ENCODE assay signal across 8 cellular contexts in the genomic region with DNA sequence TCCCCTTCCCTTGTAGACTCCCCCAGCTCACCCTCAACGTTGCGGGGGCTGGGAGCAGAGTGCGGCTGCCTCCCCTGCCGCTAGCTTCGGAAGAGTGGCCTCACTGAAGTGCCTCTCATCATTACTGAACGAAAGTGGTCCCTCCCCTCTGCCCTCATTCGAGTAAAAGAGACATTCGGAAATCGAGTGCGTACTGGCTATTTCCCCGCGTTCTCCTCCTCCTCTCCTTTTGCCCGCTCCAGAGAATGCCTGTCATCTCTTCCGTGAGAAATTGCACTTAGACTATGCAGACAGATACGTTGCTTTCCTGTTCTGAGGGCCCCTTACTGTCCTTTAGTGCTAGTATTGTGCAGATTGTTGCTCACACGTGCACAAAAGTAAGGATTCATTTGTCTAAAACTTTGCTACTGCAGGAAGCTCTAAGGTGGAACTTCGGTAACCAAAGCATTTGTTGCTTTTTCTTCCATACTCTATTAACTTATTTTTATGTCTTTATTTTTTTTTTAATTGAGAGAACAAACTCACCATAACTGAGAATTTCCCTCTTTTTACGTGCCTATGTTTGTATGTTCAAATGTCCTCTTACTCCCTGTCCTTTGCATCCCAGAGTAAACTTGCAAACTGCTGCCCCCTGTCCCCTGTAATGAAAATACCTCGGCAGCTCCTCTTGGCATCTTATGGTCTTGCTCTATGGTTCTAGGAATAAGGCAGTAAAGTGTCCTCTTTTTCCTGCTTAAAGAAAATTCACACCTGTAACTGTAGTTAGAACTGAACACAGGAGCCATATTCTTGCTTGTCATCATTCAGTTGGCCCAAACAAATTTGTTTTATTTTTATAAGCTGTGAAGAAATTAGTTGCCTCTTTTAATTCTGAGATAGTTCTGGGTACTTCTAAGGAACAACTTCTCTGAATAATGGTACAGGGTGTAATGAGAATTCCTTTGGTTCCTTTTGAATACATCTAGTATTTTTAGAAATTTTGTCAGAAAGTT. TPM values are rescaled to one million over a fixed set of nuclear protein-coding genes. Genes with fewer than 3 reads are reported as not detected.
DNase-seq lines count a peak whose midpoint lies in the region; ATAC-seq and TF ChIP-seq lines count a peak whose summit lies in the region.

No MANE protein-coding gene starts in this region.

- DNase-seq in Caki2 (ENCODE audit: low read depth) (peak; percentile 63), NCI-H69 (lab: John Stamatoyannopoulos, UW) (peak; percentile 91), activated T-cell treated with anti-CD3 and anti-CD28 coated beads for 24 hours (ENCODE audit: low read depth) (peak; percentile 25), fibroblast of peridontal ligament (ENCODE audit: extremely low read depth) (peak; percentile 81), natural killer cell (no peak)

- no peaks in the 10 kb centered on the region for H3K9me3 Mint-ChIP-seq in natural killer cell

- peak overlapping the region; percentile 88 to 94 for H3K27ac Mint-ChIP-seq in natural killer cell

- peaks cover 39 to 44% of the 10 kb centered on the region in 2 donors for H3K4me1 Mint-ChIP-seq in natural killer cell

- peaks cover 8% of the 10 kb centered on the region for H3K36me3 Mint-ChIP-seq in natural killer cell

- H3K27me3 Mint-ChIP-seq in natural killer cell (ENCODE audit: low read depth in 2 of 2), result peaks cover 0 to 2% of the 10 kb centered on the region in 2 donors

- ATAC-seq in GM19023 (IDR thresholded peaks at IDR 0.05; ENCODE audit: unreplicated experiment) (peak; percentile 40), HG03432 (IDR thresholded peaks at IDR 0.05; ENCODE audit: unreplicated experiment) (peak; percentile 45), natural killer cell (peak; percentile 50 to 74 (median 60)), GM18873 (IDR thresholded peaks at IDR 0.05; ENCODE audit: low FRiP score, unreplicated experiment) (no peak)

- no peak for TF ChIP-seq CTCF in natural killer cell (IDR thresholded peaks at IDR 0.05)

- H3K4me3 Mint-ChIP-seq in natural killer cell, result peak overlapping the region; percentile 99

- in situ Hi-C loops in Caki2 (cut with HindIII; ENCODE audit: low pct_unique_long_range_greater_than_20kb, low sequenced_read_pairs), result no loop called here

- intact Hi-C loops in natural killer cell (cut with micrococcal nuclease), result loop anchor here (1.0 to 5.0 kb wide), 2 partner anchors 250 to 380 kb away; no protein-coding TSS in a partner anchor

RNA-seq across cellular contexts. Expression of a gene that starts 1.1 kb away (rescaled TPM):
- total RNA-seq in Caki2 (2014; rRNA removed; shearing (Covaris generic); ENCODE audit: low replicate concordance), result 16.4 and 18.0 TPM in 2 replicates
- total RNA-seq in natural killer cell, result 10 to 100 TPM; 46.5 to 79.9 (median 67.0) TPM
